27 cellular contexts compared by ENCODE assay signal in the genomic region with DNA sequence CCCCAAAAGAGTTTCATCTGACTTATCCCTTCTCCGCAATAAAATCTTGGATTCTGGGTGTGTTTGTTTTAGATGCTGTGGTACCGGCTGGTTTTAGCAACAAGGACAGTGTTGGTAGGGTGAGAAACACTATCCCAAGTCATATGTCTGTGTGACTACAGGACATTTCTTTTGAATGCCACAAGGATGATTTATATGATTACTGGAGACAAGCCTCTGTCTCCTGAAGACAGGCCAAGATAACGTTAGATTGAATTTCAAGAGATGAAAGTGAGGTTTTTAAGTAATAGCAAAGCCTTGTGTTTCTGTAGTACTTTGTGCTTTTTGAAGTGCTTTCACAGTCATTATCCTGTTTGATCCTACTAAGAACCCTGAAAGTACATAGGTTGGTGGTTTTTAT.
DNase-seq lines count a peak whose midpoint lies in the region; FAIRE-seq and TF ChIP-seq lines count a peak whose summit lies in the region.
"Had no signal": no experiment of that assay in that cellular context is flagged by ENCODE, and none has a peak within 500 bp of the region (broad histone marks: within the 10 kb centered on the region; RNA-seq: fewer than 3 reads in every experiment).

No MANE protein-coding gene starts in this region.

- peaks cover under 1% of the 10 kb centered on the region for H3K27me3 Mint-ChIP-seq in brain
- no peaks in the 10 kb centered on the region for H3K27me3 Mint-ChIP-seq in osteocyte (ENCODE audit: unreplicated experiment)

- H3K4me3 Mint-ChIP-seq in brain (no peak overlapping the region), osteocyte (ENCODE audit: unreplicated experiment) (no peak overlapping the region)
- H3K4me3 Mint-ChIP-seq: B cell; CD8-positive, alpha-beta T cell; GM23338; H9 had no signal

- FAIRE-seq in small intestine (lab: Jason Lieb, UNC) = no peak

- H3K36me3 Mint-ChIP-seq in brain = peaks cover 60% of the 10 kb centered on the region
- peaks cover 3% of the 10 kb centered on the region for H3K36me3 Mint-ChIP-seq in osteocyte (ENCODE audit: unreplicated experiment)
- H3K36me3 Mint-ChIP-seq: CD8-positive, alpha-beta T cell had no signal

- no peaks in the 10 kb centered on the region for H3K27me3 ChIP-seq in skeletal muscle tissue (ENCODE audit: control insufficient read depth in 3 of 3, insufficient read depth in 3 of 3, low read length in 3 of 3)
- no peaks in the 10 kb centered on the region for H3K27me3 ChIP-seq in small intestine (ENCODE audit: control insufficient read depth in 2 of 2, insufficient read depth in 2 of 2, low read length in 2 of 2)

- H3K4me1 ChIP-seq in skeletal muscle tissue (ENCODE audit: control insufficient read depth in 3 of 3, insufficient read depth in 3 of 3, low read length in 3 of 3) (peaks cover 15 to 21% (median 17%) of the 10 kb centered on the region in 3 donors), small intestine (ENCODE audit: control insufficient read depth in 2 of 2, insufficient read depth in 1 of 2, low read depth in 1 of 2, low read length in 1 of 2) (peaks cover 0 to 3% of the 10 kb centered on the region in 2 donors)

- H3K4me3 ChIP-seq in skeletal muscle tissue (ENCODE audit: low read length in 3 of 3) = no peak overlapping the region
- no peak overlapping the region for H3K4me3 ChIP-seq in small intestine (ENCODE audit: low read depth in 1 of 2, low read length in 2 of 2)
- H3K4me3 ChIP-seq: GM23338 had no signal

- H3K4me1 Mint-ChIP-seq in brain (peaks cover 51% of the 10 kb centered on the region), osteocyte (ENCODE audit: unreplicated experiment) (peaks cover 5% of the 10 kb centered on the region)
- H3K4me1 Mint-ChIP-seq: B cell had no signal

- H3K9me3 ChIP-seq in skeletal muscle tissue (ENCODE audit: control insufficient read depth in 3 of 3, low read length in 3 of 3) (no peaks in the 10 kb centered on the region), small intestine (ENCODE audit: control insufficient read depth, low read depth) (no peaks in the 10 kb centered on the region)
- H3K9me3 ChIP-seq: Caco-2 had no signal

- no peak overlapping the region for H3K9ac ChIP-seq in skeletal muscle tissue (ENCODE audit: low read depth in 1 of 3, low read length in 3 of 3)
- H3K9ac ChIP-seq: KMS-11 had no signal

- WGBS in small intestine, 3 donors = 90 to 96% (median 93%) methylated on average over 3 of the region's 3 CpGs

- peak overlapping the region; percentile 22 for H3K27ac ChIP-seq in skeletal muscle tissue (ENCODE audit: low read depth, low read length)
- no peak overlapping the region for H3K27ac ChIP-seq in small intestine (ENCODE audit: low read depth in 1 of 2, low read length in 1 of 2)
- H3K27ac ChIP-seq: 22Rv1, C4-2B, KMS-11, RWPE1 had no signal

- peaks cover 0 to 19% (median 12%) of the 10 kb centered on the region in 5 experiments for H3K9me3 Mint-ChIP-seq in brain
- H3K9me3 Mint-ChIP-seq in osteocyte (ENCODE audit: unreplicated experiment) = peaks cover 8% of the 10 kb centered on the region
- H3K9me3 Mint-ChIP-seq: CD8-positive, alpha-beta T cell; GM23338; H9 had no signal

- H3K27ac Mint-ChIP-seq in brain (peak overlapping the region in 3 of 5 experiments; percentile 35 to 93 (median 74)), osteocyte (ENCODE audit: unreplicated experiment) (no peak overlapping the region)
- H3K27ac Mint-ChIP-seq: B cell; CD8-positive, alpha-beta T cell; GM23338; H9 had no signal

- no peak for TF ChIP-seq CTCF in brain (conservative IDR thresholded peaks at IDR 0.05)
- no peak for TF ChIP-seq CTCF in osteocyte (IDR thresholded peaks at IDR 0.05)

- H3K36me3 ChIP-seq in skeletal muscle tissue (ENCODE audit: control insufficient read depth in 3 of 3, insufficient read depth in 3 of 3, low read length in 3 of 3) (no peaks in the 10 kb centered on the region), small intestine (ENCODE audit: control insufficient read depth in 2 of 2, insufficient read depth in 2 of 2, low read length in 2 of 2) (no peaks in the 10 kb centered on the region)

- DNase-seq in DMS79 treated with DMSO at 0.1 percent for 48 hours (lab: John Stamatoyannopoulos, UW) = peak; percentile 20
- no peak for DNase-seq in DMS79 (lab: John Stamatoyannopoulos, UW)
- peak; percentile 20 for DNase-seq in myocyte (ENCODE audit: low read depth)
- no peak for DNase-seq in osteocyte (ENCODE audit: extremely low spot score, unreplicated experiment)
- DNase-seq in small intestine = no peak
- DNase-seq in islet precursor cell = no peak
- DNase-seq: Caco-2; CD8-positive, alpha-beta T cell; DND-41; H9; IMR-90; NCI-H1048; NCI-H1417 treated with DMSO at 0.1 percent for 48 hours; NCI-H1694 treated with DMSO at 0.1 percent for 48 hours; NCI-H2081 treated with DMSO at 0.1 percent for 48 hours; NCI-H226; NCI-H510A; NCI-H69; SHP77 had no signal

Comparison
In these comparisons a context has a peak if more than half of its experiments do, and no peak if none do; other contexts are left out.
1. DNase-seq: peak in DMS79 treated with DMSO at 0.1 percent for 48 hours (single experiment) and myocyte (single experiment); none in DMS79 (single experiment), osteocyte (single experiment), small intestine (single experiment) and islet precursor cell (single experiment).